In the genomic region with DNA sequence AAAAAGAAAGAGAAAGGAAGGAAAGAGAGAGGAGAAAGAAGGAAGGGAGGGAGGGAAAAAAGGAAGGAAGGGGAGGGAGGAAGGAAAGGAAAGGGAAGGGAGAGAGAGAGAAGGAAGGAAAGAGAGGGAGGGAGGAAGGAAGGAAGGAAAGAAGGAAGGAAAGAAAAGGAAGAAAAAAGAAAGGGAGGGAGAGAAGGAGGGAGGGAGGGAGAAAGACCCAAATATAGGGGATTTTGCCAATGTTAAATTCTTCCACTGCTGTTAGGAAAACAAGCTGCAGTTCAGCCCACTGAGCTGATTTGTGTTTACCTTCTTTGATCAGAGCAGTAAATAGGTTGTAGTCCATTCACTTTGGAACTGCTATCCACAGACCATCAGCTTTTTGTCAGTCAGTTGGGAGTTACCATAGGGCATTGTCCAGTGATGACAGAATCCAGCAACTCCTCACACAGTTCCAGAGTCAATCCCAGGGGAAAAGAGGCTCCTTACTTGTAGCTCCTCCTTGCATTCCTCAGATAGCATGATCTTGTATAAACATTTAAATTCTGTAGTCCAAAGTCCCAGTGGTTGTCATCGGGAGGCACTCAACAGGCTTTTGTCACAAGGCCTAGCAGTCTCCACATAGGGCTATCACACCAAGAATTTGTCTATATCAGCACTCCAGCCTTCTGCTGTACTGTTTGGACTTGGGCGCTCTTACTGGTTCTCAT, we compare ENCODE assay signal across 1 cellular context.
TF ChIP-seq lines count a peak whose summit lies in the region.

No MANE protein-coding gene starts in this region.

TF ChIP-seq in GM23338, 12 proteins besides CTCF, POLR2A, EP300 and RAD21 (continued from another document):
- TF ChIP-seq EZH2 (IDR thresholded peaks at IDR 0.05; ENCODE audit: low read depth, unreplicated experiment), result no peak
- no peak for TF ChIP-seq NANOG (IDR thresholded peaks at IDR 0.05; ENCODE audit: borderline replicate concordance)
- no peak for TF ChIP-seq JUNB (IDR thresholded peaks at IDR 0.05; ENCODE audit: unreplicated experiment)
- no peak for TF ChIP-seq EZH2phosphoT487 (IDR thresholded peaks at IDR 0.05; ENCODE audit: unreplicated experiment)
- TF ChIP-seq CREB1 (CRISPR knock-in tag; IDR thresholded peaks at IDR 0.05; ENCODE audit: low read depth), result no peak
- TF ChIP-seq, protein P1, sequence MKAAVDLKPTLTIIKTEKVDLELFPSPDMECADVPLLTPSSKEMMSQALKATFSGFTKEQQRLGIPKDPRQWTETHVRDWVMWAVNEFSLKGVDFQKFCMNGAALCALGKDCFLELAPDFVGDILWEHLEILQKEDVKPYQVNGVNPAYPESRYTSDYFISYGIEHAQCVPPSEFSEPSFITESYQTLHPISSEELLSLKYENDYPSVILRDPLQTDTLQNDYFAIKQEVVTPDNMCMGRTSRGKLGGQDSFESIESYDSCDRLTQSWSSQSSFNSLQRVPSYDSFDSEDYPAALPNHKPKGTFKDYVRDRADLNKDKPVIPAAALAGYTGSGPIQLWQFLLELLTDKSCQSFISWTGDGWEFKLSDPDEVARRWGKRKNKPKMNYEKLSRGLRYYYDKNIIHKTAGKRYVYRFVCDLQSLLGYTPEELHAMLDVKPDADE (IDR thresholded peaks at IDR 0.05), result no peak
- TF ChIP-seq STAT1 (IDR thresholded peaks at IDR 0.05; ENCODE audit: unreplicated experiment), result no peak
- TF ChIP-seq, protein P2, sequence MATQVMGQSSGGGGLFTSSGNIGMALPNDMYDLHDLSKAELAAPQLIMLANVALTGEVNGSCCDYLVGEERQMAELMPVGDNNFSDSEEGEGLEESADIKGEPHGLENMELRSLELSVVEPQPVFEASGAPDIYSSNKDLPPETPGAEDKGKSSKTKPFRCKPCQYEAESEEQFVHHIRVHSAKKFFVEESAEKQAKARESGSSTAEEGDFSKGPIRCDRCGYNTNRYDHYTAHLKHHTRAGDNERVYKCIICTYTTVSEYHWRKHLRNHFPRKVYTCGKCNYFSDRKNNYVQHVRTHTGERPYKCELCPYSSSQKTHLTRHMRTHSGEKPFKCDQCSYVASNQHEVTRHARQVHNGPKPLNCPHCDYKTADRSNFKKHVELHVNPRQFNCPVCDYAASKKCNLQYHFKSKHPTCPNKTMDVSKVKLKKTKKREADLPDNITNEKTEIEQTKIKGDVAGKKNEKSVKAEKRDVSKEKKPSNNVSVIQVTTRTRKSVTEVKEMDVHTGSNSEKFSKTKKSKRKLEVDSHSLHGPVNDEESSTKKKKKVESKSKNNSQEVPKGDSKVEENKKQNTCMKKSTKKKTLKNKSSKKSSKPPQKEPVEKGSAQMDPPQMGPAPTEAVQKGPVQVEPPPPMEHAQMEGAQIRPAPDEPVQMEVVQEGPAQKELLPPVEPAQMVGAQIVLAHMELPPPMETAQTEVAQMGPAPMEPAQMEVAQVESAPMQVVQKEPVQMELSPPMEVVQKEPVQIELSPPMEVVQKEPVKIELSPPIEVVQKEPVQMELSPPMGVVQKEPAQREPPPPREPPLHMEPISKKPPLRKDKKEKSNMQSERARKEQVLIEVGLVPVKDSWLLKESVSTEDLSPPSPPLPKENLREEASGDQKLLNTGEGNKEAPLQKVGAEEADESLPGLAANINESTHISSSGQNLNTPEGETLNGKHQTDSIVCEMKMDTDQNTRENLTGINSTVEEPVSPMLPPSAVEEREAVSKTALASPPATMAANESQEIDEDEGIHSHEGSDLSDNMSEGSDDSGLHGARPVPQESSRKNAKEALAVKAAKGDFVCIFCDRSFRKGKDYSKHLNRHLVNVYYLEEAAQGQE (IDR thresholded peaks at IDR 0.05; ENCODE audit: unreplicated experiment), result no peak
